In genomic region chr9:27527702-27528277, GRCh38 we compare ENCODE assay signal across 9 cellular contexts. TPM values are rescaled to one million over a fixed set of nuclear protein-coding genes. Genes with fewer than 3 reads are reported as not detected.
DNase-seq lines count a peak whose midpoint lies in the region; ATAC-seq and TF ChIP-seq lines count a peak whose summit lies in the region.
"Had no signal": no experiment of that assay in that cellular context is flagged by ENCODE, and none has a peak within 500 bp of the region (broad histone marks: within the 10 kb centered on the region; RNA-seq: fewer than 3 reads in every experiment).

No MANE protein-coding gene starts in this region.

- H3K4me3 ChIP-seq in BLaER1 (peak overlapping the region; percentile 78), fibroblast of pulmonary artery (replicated peaks; ENCODE audit: low read depth, low read length) (peak overlapping the region; percentile 52), neuron (ENCODE audit: low read length) (peak overlapping the region; percentile 72)

- H3K9me3 ChIP-seq in BLaER1 = no peaks in the 10 kb centered on the region
- no peaks in the 10 kb centered on the region for H3K9me3 ChIP-seq in neuron (ENCODE audit: low read length)

- H3K36me3 ChIP-seq in BLaER1 (no peaks in the 10 kb centered on the region), neuron (ENCODE audit: insufficient read depth, low read length) (no peaks in the 10 kb centered on the region)

- H3K9ac ChIP-seq in BLaER1 = peak overlapping the region; percentile 74

- H3K27me3 Mint-ChIP-seq in T-cell = peaks cover 0 to 3% of the 10 kb centered on the region in 2 donors

- peak overlapping the region; percentile 41; the same call in 1 of the 2 replicates for H3K27ac ChIP-seq in BLaER1

- peaks cover 0 to 12% (median 8%) of the 10 kb centered on the region in 3 donors for H3K4me1 Mint-ChIP-seq in T-cell

- no peak for DNase-seq in T-cell
- peak; percentile 11 for DNase-seq in fibroblast of pulmonary artery (ENCODE audit: low read depth)
- DNase-seq in amniotic stem cell (lab: John Stamatoyannopoulos, UW) = no peak
- no peak for DNase-seq in stimulated activated CD4-positive, alpha-beta T cell treated with anti-CD3 and anti-CD28 coated beads, Interleukin-2, amount 100 ng/mL, for 48 hours
- DNase-seq: NCI-H2029 treated with DMSO at 0.1 percent for 48 hours had no signal

- peaks cover 5% of the 10 kb centered on the region; the same call in 1 of the 2 replicates for H3K27me3 ChIP-seq in BLaER1
- no peaks in the 10 kb centered on the region for H3K27me3 ChIP-seq in neuron (ENCODE audit: insufficient read depth, low read length)

- H3K27ac Mint-ChIP-seq in T-cell = no peak overlapping the region

- no peak for ATAC-seq in T-cell (replicated peaks in 1 of 4)
- ATAC-seq in HG03159 (IDR thresholded peaks at IDR 0.05; ENCODE audit: unreplicated experiment) = no peak
- ATAC-seq in HG02840 (IDR thresholded peaks at IDR 0.05; ENCODE audit: low FRiP score, unreplicated experiment) = no peak

- H4K20me1 ChIP-seq in BLaER1 = no peaks in the 10 kb centered on the region

- peak overlapping the region; percentile 96 for H2AFZ ChIP-seq in neuron (ENCODE audit: low read depth, low read length)

- peak overlapping the region; percentile 88 to 89 (median 89) for H3K4me3 Mint-ChIP-seq in T-cell

- TF ChIP-seq CTCF in fibroblast of pulmonary artery (IDR thresholded peaks at IDR 0.05; ENCODE audit: low read length, missing control alignments) = no peak

- POLR2A ChIA-PET in T-cell (lab: Charles Lee) = no interaction called here

- H3K4me1 ChIP-seq in BLaER1 = peaks cover 13% of the 10 kb centered on the region
- H3K4me1 ChIP-seq in neuron (ENCODE audit: insufficient read depth, low read length) = peaks cover 32% of the 10 kb centered on the region

- H3K9me3 Mint-ChIP-seq in T-cell = no peaks in the 10 kb centered on the region

- H3K4me2 ChIP-seq in BLaER1 = peak overlapping the region; percentile 83

- CTCF ChIA-PET in T-cell (lab: Charles Lee) = interaction anchor here (0.6 to 1.5 kb wide), 3 partner anchors 17 to 195 kb away, joined by 3 to 4 read pairs (median 3); no protein-coding TSS in a partner anchor

- H3K36me3 Mint-ChIP-seq in T-cell = no peaks in the 10 kb centered on the region

RNA-seq across cellular contexts. Expression of gene MOB3B, which starts 1.8 kb away (rescaled TPM):
- total RNA-seq in T-cell = under 1 TPM; 0.40 to 0.72 (median 0.56) TPM

RNA-seq across cellular contexts. Expression of gene IFNK, which starts 3.7 kb away (rescaled TPM):
- not detected for total RNA-seq in T-cell

RNA-seq across cellular contexts. Expression of gene C9orf72, which starts 45.5 kb away (rescaled TPM):
- 10 to 100 TPM; 17.8 to 29.3 (median 20.6) TPM for total RNA-seq in T-cell
